Comparison of ENCODE assay signal across 1 cellular context in genomic region chr9:133027134-133027533, GRCh38.
TF ChIP-seq lines count a peak whose summit lies in the region.

No MANE protein-coding gene starts in this region.

TF ChIP-seq in WTC11, 78 proteins besides CTCF, POLR2A, EP300 and RAD21 (continued from another document):
- TF ChIP-seq MXD4 (CRISPR knock-in tag; IDR thresholded peaks at IDR 0.05; ENCODE audit: borderline replicate concordance) (no peak), FOXP4 (CRISPR knock-in tag; IDR thresholded peaks at IDR 0.05) (no peak), NR1H2 (CRISPR knock-in tag; IDR thresholded peaks at IDR 0.05) (no peak), AFF4 (CRISPR knock-in tag; IDR thresholded peaks at IDR 0.05; ENCODE audit: borderline replicate concordance) (no peak), ZNF317 (CRISPR knock-in tag; IDR thresholded peaks at IDR 0.05; ENCODE audit: borderline replicate concordance, low read depth) (no peak), ZNF263 (CRISPR knock-in tag; IDR thresholded peaks at IDR 0.05; ENCODE audit: low read depth) (no peak)
